ENCODE assay signal across 1 cellular context in genomic region chr2:168920504-168921157, GRCh38.
TF ChIP-seq lines count a peak whose summit lies in the region.

No MANE protein-coding gene starts in this region.

TF ChIP-seq in HCT116, 20 proteins besides CTCF, POLR2A, EP300 and RAD21 (continued from another document):
- TF ChIP-seq REST (IDR thresholded peaks at IDR 0.05; ENCODE audit: low read depth) (no peak), ZBTB33 (IDR thresholded peaks at IDR 0.05; ENCODE audit: extremely low read depth, insufficient replicate concordance, low read length) (no peak), TCF7L2 (IDR thresholded peaks at IDR 0.05; ENCODE audit: borderline replicate concordance, extremely low read depth, insufficient read depth, insufficient read length) (no peak), SRF (IDR thresholded peaks at IDR 0.05; ENCODE audit: low read depth) (no peak)
